Comparison of ENCODE assay signal across 8 cellular contexts in the genomic region with DNA sequence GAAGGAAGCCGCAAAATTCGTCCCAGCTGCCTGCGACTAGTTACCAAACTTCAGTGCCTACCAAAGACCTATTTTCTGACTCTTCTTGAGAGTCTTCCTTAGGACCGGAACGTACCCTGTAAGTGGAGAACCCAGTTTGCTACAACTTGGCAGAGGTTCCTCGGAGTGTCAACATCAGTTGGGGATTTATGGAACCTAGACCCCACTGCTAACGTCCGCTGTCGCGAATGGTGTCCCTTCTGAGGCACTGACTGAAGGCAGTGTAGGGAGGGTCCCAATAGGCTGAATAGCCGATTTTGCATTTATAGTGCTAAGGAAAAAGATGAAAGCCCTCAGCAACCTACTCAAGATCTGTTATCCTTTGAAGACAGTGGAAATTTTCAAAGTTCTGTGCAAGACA. TPM values are rescaled to one million over a fixed set of nuclear protein-coding genes. Genes with fewer than 3 reads are reported as not detected.
A peak's percentile ranks its signal among the peaks of the same experiment; 100 is the strongest.
DNase-seq lines count a peak whose midpoint lies in the region; ATAC-seq and TF ChIP-seq lines count a peak whose summit lies in the region.

No MANE protein-coding gene starts in this region.

- no peak for DNase-seq in activated naive CD4-positive, alpha-beta T cell treated with anti-CD3 and anti-CD28 coated beads for 36 hours
- DNase-seq in activated naive CD4-positive, alpha-beta T cell treated with anti-CD3 and anti-CD28 coated beads, Interleukin-2, amount 50 U/mL, for 16 hours = no peak
- DNase-seq in adipocyte (ENCODE audit: low read depth) (no peak), lower lobe of right lung (no peak), type B pancreatic cell (ENCODE audit: extremely low spot score, unreplicated experiment) (no peak), GM03348 (ENCODE audit: low spot score) (no peak), NCI-H1105 (lab: John Stamatoyannopoulos, UW) (no peak)
- DNase-seq in activated CD4-positive, alpha-beta T cell treated with anti-CD3 and anti-CD28 coated beads, Interleukin-2, amount 50 U/mL, for 1 hour = no peak

- H3K36me3 ChIP-seq in adipocyte (ENCODE audit: control insufficient read depth, insufficient read depth, low read length, severe bottlenecking) (no peaks in the 10 kb centered on the region), lower lobe of right lung (no peaks in the 10 kb centered on the region)

- TF ChIP-seq CTCF in lower lobe of right lung (IDR thresholded peaks at IDR 0.05) = no peak
- TF ChIP-seq CTCF in type B pancreatic cell (conservative IDR thresholded peaks at IDR 0.05) = no peak

- H3K9ac ChIP-seq in adipocyte (ENCODE audit: low read length) = peak overlapping the region; percentile 83

- H3K4me3 Mint-ChIP-seq in activated naive CD4-positive, alpha-beta T cell treated with anti-CD3 and anti-CD28 coated beads for 36 hours = peak overlapping the region; percentile 77
- peak overlapping the region; percentile 81 for H3K4me3 Mint-ChIP-seq in type B pancreatic cell

- H3K9me3 ChIP-seq in adipocyte (ENCODE audit: control insufficient read depth, low read length) (no peaks in the 10 kb centered on the region), lower lobe of right lung (no peaks in the 10 kb centered on the region)

- H3K27ac Mint-ChIP-seq in activated naive CD4-positive, alpha-beta T cell treated with anti-CD3 and anti-CD28 coated beads for 36 hours = peak overlapping the region; percentile 65
- H3K27ac Mint-ChIP-seq in type B pancreatic cell = peak overlapping the region; percentile 56

- peak overlapping the region; percentile 76 for H3K27ac ChIP-seq in lower lobe of right lung

- no peaks in the 10 kb centered on the region for H3K9me3 Mint-ChIP-seq in activated naive CD4-positive, alpha-beta T cell treated with anti-CD3 and anti-CD28 coated beads for 36 hours
- peaks cover 6% of the 10 kb centered on the region for H3K9me3 Mint-ChIP-seq in type B pancreatic cell

- H3K27me3 ChIP-seq in adipocyte (replicated peaks; ENCODE audit: control insufficient read depth, insufficient read depth, low read length) = no peaks in the 10 kb centered on the region
- no peaks in the 10 kb centered on the region for H3K27me3 ChIP-seq in lower lobe of right lung (ENCODE audit: low read depth)

- H3K4me1 Mint-ChIP-seq in activated naive CD4-positive, alpha-beta T cell treated with anti-CD3 and anti-CD28 coated beads for 36 hours (ENCODE audit: low read depth) = peaks cover 36% of the 10 kb centered on the region
- peaks cover 27% of the 10 kb centered on the region for H3K4me1 Mint-ChIP-seq in type B pancreatic cell (ENCODE audit: unreplicated experiment)

- peaks cover 20% of the 10 kb centered on the region for H3K4me1 ChIP-seq in adipocyte (ENCODE audit: control insufficient read depth, insufficient read depth, low read length)
- peaks cover 33% of the 10 kb centered on the region for H3K4me1 ChIP-seq in lower lobe of right lung

- H3K36me3 Mint-ChIP-seq in activated naive CD4-positive, alpha-beta T cell treated with anti-CD3 and anti-CD28 coated beads for 36 hours (ENCODE audit: low read depth) = peaks cover 35% of the 10 kb centered on the region
- no peaks in the 10 kb centered on the region for H3K36me3 Mint-ChIP-seq in type B pancreatic cell

- H3K27me3 Mint-ChIP-seq in activated naive CD4-positive, alpha-beta T cell treated with anti-CD3 and anti-CD28 coated beads for 36 hours (ENCODE audit: low read depth) = no peaks in the 10 kb centered on the region
- H3K27me3 Mint-ChIP-seq in type B pancreatic cell = peaks cover 24% of the 10 kb centered on the region

- intact Hi-C loops in activated naive CD4-positive, alpha-beta T cell treated with anti-CD3 and anti-CD28 coated beads for 36 hours (cut with micrococcal nuclease) = loop anchor here (1.0 to 10.0 kb wide), 8 partner anchors 15 to 1263 kb away; partner anchors contain the start of genes SF3B1 and SLC39A10
- intact Hi-C loops in lower lobe of right lung (cut with DNase I) = no loop called here

- CTCF ChIA-PET in activated naive CD4-positive, alpha-beta T cell treated with anti-CD3 and anti-CD28 coated beads for 36 hours (lab: Charles Lee) = interaction anchor here (0.9 kb wide), 1 partner anchor 9 kb away, joined by 3 read pairs; no protein-coding TSS in a partner anchor

- H3K4me3 ChIP-seq in adipocyte (ENCODE audit: low read length) (peak overlapping the region; percentile 87), lower lobe of right lung (peak overlapping the region; percentile 97)

- no peak for ATAC-seq in lower lobe of right lung

RNA-seq across cellular contexts. Expression of gene STK17B, which starts 0.6 kb away (rescaled TPM):
- 100 to 1,000 TPM; 141 to 143 TPM for total RNA-seq in activated naive CD4-positive, alpha-beta T cell treated with anti-CD3 and anti-CD28 coated beads for 36 hours
- total RNA-seq in lower lobe of right lung (54.0 TPM), type B pancreatic cell (ENCODE audit: low replicate concordance) (20.0 and 27.2 TPM in 2 replicates)
